In the genomic region with DNA sequence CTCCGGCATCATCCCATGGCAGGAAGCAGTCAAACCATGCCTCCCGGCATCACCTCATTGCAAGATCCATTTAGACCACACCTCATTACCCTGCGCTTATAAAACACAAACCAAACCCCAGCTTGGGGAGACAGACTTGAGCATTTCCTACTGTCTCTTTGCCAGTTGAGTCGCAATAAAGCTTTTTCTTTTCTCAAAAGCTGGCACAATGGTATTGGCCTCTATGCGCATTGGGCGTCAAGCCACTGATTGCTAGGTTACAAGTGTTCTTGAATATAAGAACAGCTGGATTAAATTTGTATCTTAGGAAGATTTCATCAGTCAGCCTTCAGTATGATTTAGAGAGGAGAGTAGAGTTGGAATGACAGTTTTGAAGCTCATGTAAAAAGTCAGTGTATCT, we compare ENCODE assay signal across 20 cellular contexts.
DNase-seq lines count a peak whose midpoint lies in the region; ATAC-seq and TF ChIP-seq lines count a peak whose summit lies in the region.
"Had no signal": no experiment of that assay in that cellular context is flagged by ENCODE, and none has a peak within 500 bp of the region (broad histone marks: within the 10 kb centered on the region; RNA-seq: fewer than 3 reads in every experiment).

No MANE protein-coding gene starts in this region.

- no peaks in the 10 kb centered on the region for H3K27me3 ChIP-seq in breast epithelium
- H3K27me3 ChIP-seq in mammary epithelial cell (ENCODE audit: insufficient read depth, low read length), result no peaks in the 10 kb centered on the region
- no peaks in the 10 kb centered on the region for H3K27me3 ChIP-seq in adipocyte (replicated peaks; ENCODE audit: control insufficient read depth, insufficient read depth, low read length)
- H3K27me3 ChIP-seq: BLaER1 had no signal

- no peak overlapping the region for H2AFZ ChIP-seq in mammary epithelial cell (ENCODE audit: low read depth, low read length)

- peaks cover 12% of the 10 kb centered on the region for H3K4me1 Mint-ChIP-seq in stimulated activated effector memory CD8-positive, alpha-beta T cell treated with anti-CD3 and anti-CD28 coated beads, Interleukin-12 subunit alpha, Interleukin-12 subunit beta, amount 100 ng/mL, for 72 hours
- H3K4me1 Mint-ChIP-seq: IgD-negative memory B cell had no signal

- H3K9me3 ChIP-seq in breast epithelium (no peaks in the 10 kb centered on the region), mammary epithelial cell (replicated peaks; ENCODE audit: insufficient read depth, low read length) (no peaks in the 10 kb centered on the region), adipocyte (ENCODE audit: control insufficient read depth, low read length) (no peaks in the 10 kb centered on the region)
- H3K9me3 ChIP-seq: BLaER1 had no signal

- H3K4me1 ChIP-seq in breast epithelium (no peaks in the 10 kb centered on the region), mammary epithelial cell (ENCODE audit: insufficient read depth, low read length) (peaks cover 5% of the 10 kb centered on the region), adipocyte (ENCODE audit: control insufficient read depth, insufficient read depth, low read length) (peaks cover 35% of the 10 kb centered on the region)
- H3K4me1 ChIP-seq: BLaER1 had no signal

- 55% methylated on average over 6 of the region's 6 CpGs for WGBS in mammary epithelial cell (ENCODE audit: low coverage, missing lambda C conversion rate)

- peak overlapping the region; percentile 34 for H3K27ac Mint-ChIP-seq in stimulated activated effector memory CD8-positive, alpha-beta T cell treated with anti-CD3 and anti-CD28 coated beads, Interleukin-12 subunit alpha, Interleukin-12 subunit beta, amount 100 ng/mL, for 72 hours
- H3K27ac Mint-ChIP-seq: CD4-positive, alpha-beta T cell; IgD-negative memory B cell had no signal

- H3K4me3 Mint-ChIP-seq in stimulated activated effector memory CD8-positive, alpha-beta T cell treated with anti-CD3 and anti-CD28 coated beads, Interleukin-12 subunit alpha, Interleukin-12 subunit beta, amount 100 ng/mL, for 72 hours, result no peak overlapping the region
- H3K4me3 Mint-ChIP-seq: CD4-positive, alpha-beta T cell; IgD-negative memory B cell had no signal

- TF ChIP-seq CTCF in breast epithelium (IDR thresholded peaks at IDR 0.05) (no peak), mammary epithelial cell (conservative IDR thresholded peaks at IDR 0.05 in 1 of 2, IDR thresholded peaks at IDR 0.05 in 1 of 2; ENCODE audit: extremely low read depth in 1 of 2, insufficient read depth in 1 of 2, low read depth in 1 of 2, low read length in 2 of 2) (no peak), fibroblast of mammary gland (conservative IDR thresholded peaks at IDR 0.05; ENCODE audit: control insufficient read depth, insufficient read depth, low read depth, low read length) (no peak)

- H3K9me3 Mint-ChIP-seq in stimulated activated effector memory CD8-positive, alpha-beta T cell treated with anti-CD3 and anti-CD28 coated beads, Interleukin-12 subunit alpha, Interleukin-12 subunit beta, amount 100 ng/mL, for 72 hours, result no peaks in the 10 kb centered on the region
- H3K9me3 Mint-ChIP-seq: CD4-positive, alpha-beta T cell; IgD-negative memory B cell had no signal

- H3K36me3 Mint-ChIP-seq in stimulated activated effector memory CD8-positive, alpha-beta T cell treated with anti-CD3 and anti-CD28 coated beads, Interleukin-12 subunit alpha, Interleukin-12 subunit beta, amount 100 ng/mL, for 72 hours, result no peaks in the 10 kb centered on the region
- H3K36me3 Mint-ChIP-seq: IgD-negative memory B cell had no signal

- H3K4me3 ChIP-seq in breast epithelium (no peak overlapping the region), mammary epithelial cell (replicated peaks in 1 of 3; ENCODE audit: insufficient read depth in 1 of 3, low read depth in 2 of 3, low read length in 3 of 3) (no peak overlapping the region), adipocyte (ENCODE audit: low read length) (no peak overlapping the region), fibroblast of mammary gland (ENCODE audit: control insufficient read depth, low read depth, low read length) (no peak overlapping the region)
- H3K4me3 ChIP-seq: BLaER1 had no signal

- intact Hi-C loops in breast epithelium (cut with DNase I; ENCODE audit: low total_unique reads) (no loop called here), mammary epithelial cell (cut with micrococcal nuclease) (no loop called here)

- DNase-seq in breast epithelium (ENCODE audit: low spot score in 2 of 2) (no peak), mammary epithelial cell (no peak), adipocyte (ENCODE audit: low read depth) (no peak), fibroblast of mammary gland (ENCODE audit: low read depth) (peak; percentile 52), inferior parietal cortex (ENCODE audit: extremely low spot score) (no peak)
- no peak for DNase-seq in stimulated activated effector memory CD8-positive, alpha-beta T cell treated with anti-CD3 and anti-CD28 coated beads, Interleukin-12 subunit alpha, Interleukin-12 subunit beta, amount 100 ng/mL, for 72 hours (ENCODE audit: low spot score in 2 of 2)
- DNase-seq: CD4-positive, alpha-beta T cell; COR-L47; DMS79 treated with DMSO at 0.1 percent for 48 hours; NCI-H1105; NCI-H1694; NCI-H2081 treated with DMSO at 0.1 percent for 48 hours; NCI-H2171 treated with DMSO at 0.1 percent for 48 hours; NCI-H446 treated with DMSO at 0.1 percent for 48 hours; NCI-H526 treated with DMSO at 0.1 percent for 48 hours; Right ventricle myocardium superior had no signal

- no peak overlapping the region for H3K4me2 ChIP-seq in mammary epithelial cell (ENCODE audit: insufficient read depth, low read depth, low read length)
- H3K4me2 ChIP-seq: BLaER1 had no signal

- in situ Hi-C loops in mammary epithelial cell (cut with MboI; ENCODE audit: low sequenced_read_pairs in 2 of 2), result no loop called here

- H3K27ac ChIP-seq in breast epithelium (peak overlapping the region; percentile 28 to 40), mammary epithelial cell (ENCODE audit: insufficient read depth, low read depth, low read length) (no peak overlapping the region)
- H3K27ac ChIP-seq: BLaER1 had no signal

- no peaks in the 10 kb centered on the region for H3K79me2 ChIP-seq in mammary epithelial cell (ENCODE audit: insufficient read depth, low read length)

- BruUV-seq in mammary epithelial cell (replicated peaks; lab: Mats Ljungman, UMichigan), result no TSS peak

- H4K20me1 ChIP-seq in mammary epithelial cell (ENCODE audit: insufficient read depth, low read length), result no peaks in the 10 kb centered on the region
- H4K20me1 ChIP-seq: BLaER1 had no signal

- dilution Hi-C loops in mammary epithelial cell (cut with HindIII; ENCODE audit: low sequenced_read_pairs), result no loop called here

- H3K9ac ChIP-seq in mammary epithelial cell (ENCODE audit: insufficient read depth, low read length) (no peak overlapping the region), adipocyte (ENCODE audit: low read length) (peak overlapping the region; percentile 62)
- H3K9ac ChIP-seq: BLaER1 had no signal

- TF ChIP-seq POLR2A in breast epithelium (IDR thresholded peaks at IDR 0.05), result no peak

- H3K36me3 ChIP-seq in breast epithelium (no peaks in the 10 kb centered on the region), mammary epithelial cell (ENCODE audit: insufficient read depth, low read length) (no peaks in the 10 kb centered on the region), adipocyte (ENCODE audit: control insufficient read depth, insufficient read depth, low read length, severe bottlenecking) (no peaks in the 10 kb centered on the region)
- H3K36me3 ChIP-seq: BLaER1 had no signal

- CTCF ChIA-PET in mammary epithelial cell (lab: Charles Lee; ENCODE audit: low non-redundant PET), result no interaction called here

- no peak for ATAC-seq in stimulated activated effector memory CD8-positive, alpha-beta T cell treated with anti-CD3 and anti-CD28 coated beads, Interleukin-12 subunit alpha, Interleukin-12 subunit beta, amount 100 ng/mL, for 72 hours
- ATAC-seq in HG02678 (IDR thresholded peaks at IDR 0.05; ENCODE audit: unreplicated experiment) (no peak), GM18519 (IDR thresholded peaks at IDR 0.05; ENCODE audit: low FRiP score, unreplicated experiment) (no peak)
